ENCODE assay signal across 14 cellular contexts in genomic region chr7:37193775-37194135, GRCh38.
"Had no signal": no experiment of that assay in that cellular context is flagged by ENCODE, and none has a peak within 500 bp of the region (broad histone marks: within the 10 kb centered on the region; RNA-seq: fewer than 3 reads in every experiment).

No MANE protein-coding gene starts in this region.

- ATAC-seq: foreskin keratinocyte, upper lobe of right lung had no signal

- H3K4me1 ChIP-seq: colonic mucosa, foreskin keratinocyte, parathyroid adenoma had no signal

- H3K9ac ChIP-seq: parathyroid adenoma had no signal

- H3K27me3 Mint-ChIP-seq: activated CD4-positive, alpha-beta T cell treated with anti-CD3 and anti-CD28 coated beads, Interleukin-2, amount 10 ng/mL, durations not matched to agents 7 days and 5 days had no signal

- H3K9me3 ChIP-seq: colonic mucosa, upper lobe of right lung had no signal

- DNase-seq: activated CD4-positive, alpha-beta T cell treated with anti-CD3 and anti-CD28 coated beads, Interleukin-2, amount 10 ng/mL, durations not matched to agents 7 days and 5 days; activated CD8-positive, alpha-beta memory T cell treated with anti-CD3 and anti-CD28 coated beads for 24 hours; activated naive CD4-positive, alpha-beta T cell treated with Interleukin-2 at 50 U/mL for 16 hours; colonic mucosa; effector CD8-positive, alpha-beta T cell; foreskin keratinocyte; midbrain; stimulated activated CD4-positive, alpha-beta T cell treated with anti-CD3 and anti-CD28 coated beads, Interleukin-15, amount 100 ng/mL, for 24 hours; stimulated activated CD4-positive, alpha-beta T cell treated with anti-CD3 and anti-CD28 coated beads, Interleukin-4, amount 100 ng/mL, for 24 hours; stimulated activated naive CD4-positive, alpha-beta T cell; T-helper 9 cell; upper lobe of right lung had no signal

- H3K36me3 ChIP-seq: colonic mucosa had no signal

- H3K27me3 ChIP-seq: colonic mucosa, upper lobe of right lung had no signal

- H3K9me3 Mint-ChIP-seq: activated CD4-positive, alpha-beta T cell treated with anti-CD3 and anti-CD28 coated beads, Interleukin-2, amount 10 ng/mL, durations not matched to agents 7 days and 5 days had no signal

- H3K4me3 Mint-ChIP-seq: activated CD4-positive, alpha-beta T cell treated with anti-CD3 and anti-CD28 coated beads, Interleukin-2, amount 10 ng/mL, durations not matched to agents 7 days and 5 days had no signal

- H3K27ac ChIP-seq: colonic mucosa, foreskin keratinocyte, parathyroid adenoma, upper lobe of right lung had no signal

- H3K4me3 ChIP-seq: colonic mucosa, lung, upper lobe of right lung had no signal
